In the genomic region with DNA sequence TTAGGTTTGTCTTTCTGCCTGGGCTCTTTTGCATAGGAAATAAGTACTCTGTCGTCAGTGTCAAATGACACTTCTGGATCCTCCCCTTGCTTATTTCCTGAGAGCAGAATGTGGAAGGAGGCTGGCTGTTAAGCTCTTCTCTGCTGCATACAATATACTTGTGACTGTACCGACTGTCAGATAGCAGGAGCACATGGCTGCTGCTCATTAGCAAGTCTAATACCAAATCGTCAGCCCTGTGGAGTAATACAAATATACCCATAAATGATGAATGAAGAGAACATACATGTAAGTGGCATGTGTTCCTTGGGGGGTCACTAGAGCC, we compare ENCODE assay signal across 1 cellular context.
TF ChIP-seq lines count a peak whose summit lies in the region.

A gene (minus strand): TSS at position 40 of the 325 bp plus-strand sequence. CDS start 77 bp downstream, outside the sequence.

TF ChIP-seq in WTC11, 78 proteins besides CTCF, POLR2A, EP300 and RAD21 (continued from another document):
- TF ChIP-seq, protein P1, sequence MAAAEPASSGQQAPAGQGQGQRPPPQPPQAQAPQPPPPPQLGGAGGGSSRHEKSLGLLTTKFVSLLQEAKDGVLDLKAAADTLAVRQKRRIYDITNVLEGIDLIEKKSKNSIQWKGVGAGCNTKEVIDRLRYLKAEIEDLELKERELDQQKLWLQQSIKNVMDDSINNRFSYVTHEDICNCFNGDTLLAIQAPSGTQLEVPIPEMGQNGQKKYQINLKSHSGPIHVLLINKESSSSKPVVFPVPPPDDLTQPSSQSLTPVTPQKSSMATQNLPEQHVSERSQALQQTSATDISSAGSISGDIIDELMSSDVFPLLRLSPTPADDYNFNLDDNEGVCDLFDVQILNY (CRISPR knock-in tag; IDR thresholded peaks at IDR 0.05) = no peak
TF ChIP-seq in WTC11: peak in this region for 0.
